8 cellular contexts compared by ENCODE assay signal in genomic region chr19:42282036-42282762, GRCh38. TPM values are rescaled to one million over a fixed set of nuclear protein-coding genes. Genes with fewer than 3 reads are reported as not detected.
DNase-seq lines count a peak whose midpoint lies in the region; ATAC-seq, FAIRE-seq and TF ChIP-seq lines count a peak whose summit lies in the region.

No MANE protein-coding gene starts in this region.

- H3K27me3 ChIP-seq in astrocyte (ENCODE audit: insufficient read depth, low read length): no peaks in the 10 kb centered on the region
- no peaks in the 10 kb centered on the region for H3K27me3 ChIP-seq in liver (ENCODE audit: control insufficient read depth in 4 of 4, insufficient read depth in 4 of 4, low read length in 3 of 4)
- no peaks in the 10 kb centered on the region for H3K27me3 ChIP-seq in tibial artery

- TF ChIP-seq CTCF in activated CD8-positive, alpha-beta T cell treated with anti-CD3 and anti-CD28 coated beads for 36 hours (IDR thresholded peaks at IDR 0.05): no peak
- TF ChIP-seq CTCF in astrocyte (IDR thresholded peaks at IDR 0.05; ENCODE audit: insufficient read depth, low read depth, low read length): no peak
- no peak for TF ChIP-seq CTCF in liver (IDR thresholded peaks at IDR 0.05; ENCODE audit: low read depth, low read length, missing input control)
- no peak for TF ChIP-seq CTCF in tibial artery (IDR thresholded peaks at IDR 0.05)

- no peak for ATAC-seq in activated CD8-positive, alpha-beta T cell treated with anti-CD3 and anti-CD28 coated beads for 36 hours
- ATAC-seq in activated CD8-positive, alpha-beta T cell treated with anti-CD3 and anti-CD28 coated beads, Interleukin-2, amount 10 ng/mL, durations not matched to agents 7 days and 5 days: no peak
- ATAC-seq in GM21515 (IDR thresholded peaks at IDR 0.05; ENCODE audit: unreplicated experiment) (no peak), GM18502 (IDR thresholded peaks at IDR 0.05; ENCODE audit: poor library complexity, unreplicated experiment) (no peak)

- no peak for FAIRE-seq in astrocyte (lab: Jason Lieb, UNC)

- H3K9ac ChIP-seq in astrocyte (ENCODE audit: low read length) (peak overlapping the region; percentile 82), liver (ENCODE audit: low read depth in 1 of 2, low read length in 2 of 2) (no peak overlapping the region)

- H3K4me1 Mint-ChIP-seq in activated CD8-positive, alpha-beta T cell treated with anti-CD3 and anti-CD28 coated beads for 36 hours (ENCODE audit: low read depth): peaks cover 35% of the 10 kb centered on the region
- H3K4me1 Mint-ChIP-seq in activated CD8-positive, alpha-beta T cell treated with anti-CD3 and anti-CD28 coated beads, Interleukin-2, amount 10 ng/mL, durations not matched to agents 7 days and 5 days (ENCODE audit: low read depth): peaks cover 54% of the 10 kb centered on the region
- peaks cover 38% of the 10 kb centered on the region for H3K4me1 Mint-ChIP-seq in astrocyte (ENCODE audit: low read depth, unreplicated experiment)

- H3K4me1 ChIP-seq in astrocyte (ENCODE audit: insufficient read depth, low read length) (peaks cover 71% of the 10 kb centered on the region), liver (ENCODE audit: control insufficient read depth in 4 of 4, insufficient read depth in 4 of 4, low read length in 3 of 4) (peaks cover 20 to 75% (median 52%) of the 10 kb centered on the region in 4 donors), tibial artery (peaks cover 6 to 84% (median 78%) of the 10 kb centered on the region in 4 donors)

- H4K20me1 ChIP-seq in astrocyte (ENCODE audit: insufficient read depth, low read length): peaks cover 59% of the 10 kb centered on the region

- 67% methylated on average over 5 of the region's 5 CpGs for WGBS in liver

- no peaks in the 10 kb centered on the region for H3K36me3 ChIP-seq in astrocyte (ENCODE audit: insufficient read depth, low read length)
- peaks cover 0 to 4% (median under 1%) of the 10 kb centered on the region in 4 donors for H3K36me3 ChIP-seq in liver (ENCODE audit: control insufficient read depth in 4 of 4, insufficient read depth in 3 of 4, low read depth in 1 of 4, low read length in 3 of 4)
- peaks cover 0 to 9% (median 6%) of the 10 kb centered on the region in 3 donors for H3K36me3 ChIP-seq in tibial artery

- CTCF ChIA-PET in activated CD8-positive, alpha-beta T cell treated with anti-CD3 and anti-CD28 coated beads for 36 hours (lab: Charles Lee): interaction anchor here (6.7 kb wide), 1 partner anchor 37 kb away, joined by 107 read pairs; the partner anchor contains the start of gene GSK3A
- CTCF ChIA-PET in activated CD8-positive, alpha-beta T cell treated with anti-CD3 and anti-CD28 coated beads, Interleukin-2, amount 10 ng/mL, durations not matched to agents 7 days and 5 days (lab: Charles Lee): interaction anchor here (0.8 to 1.9 kb wide), 6 partner anchors 12 to 173 kb away, joined by 3 to 8 read pairs (median 4); partner anchors contain the start of gene GSK3A

- no peak overlapping the region for H3K27ac Mint-ChIP-seq in activated CD8-positive, alpha-beta T cell treated with anti-CD3 and anti-CD28 coated beads for 36 hours
- no peak overlapping the region for H3K27ac Mint-ChIP-seq in activated CD8-positive, alpha-beta T cell treated with anti-CD3 and anti-CD28 coated beads, Interleukin-2, amount 10 ng/mL, durations not matched to agents 7 days and 5 days
- H3K27ac Mint-ChIP-seq in astrocyte (ENCODE audit: unreplicated experiment): peak overlapping the region; percentile 94

- H3K4me3 Mint-ChIP-seq in activated CD8-positive, alpha-beta T cell treated with anti-CD3 and anti-CD28 coated beads for 36 hours: no peak overlapping the region
- H3K4me3 Mint-ChIP-seq in activated CD8-positive, alpha-beta T cell treated with anti-CD3 and anti-CD28 coated beads, Interleukin-2, amount 10 ng/mL, durations not matched to agents 7 days and 5 days: no peak overlapping the region
- peak overlapping the region; percentile 86 for H3K4me3 Mint-ChIP-seq in astrocyte (ENCODE audit: unreplicated experiment)

- H3K4me3 ChIP-seq in astrocyte (ENCODE audit: insufficient read depth, low read depth, low read length): peak overlapping the region; percentile 37
- H3K4me3 ChIP-seq in liver (ENCODE audit: low read depth in 1 of 3, low read length in 3 of 3): no peak overlapping the region
- peak overlapping the region; percentile 78 to 85 for H3K4me3 ChIP-seq in tibial artery

- H3K9me3 ChIP-seq in astrocyte (ENCODE audit: insufficient read depth, low read depth, low read length): no peaks in the 10 kb centered on the region
- no peaks in the 10 kb centered on the region for H3K9me3 ChIP-seq in liver (ENCODE audit: control insufficient read depth in 4 of 4, low read length in 3 of 4)
- no peaks in the 10 kb centered on the region for H3K9me3 ChIP-seq in tibial artery

- no peaks in the 10 kb centered on the region for H3K9me3 Mint-ChIP-seq in activated CD8-positive, alpha-beta T cell treated with anti-CD3 and anti-CD28 coated beads for 36 hours
- H3K9me3 Mint-ChIP-seq in activated CD8-positive, alpha-beta T cell treated with anti-CD3 and anti-CD28 coated beads, Interleukin-2, amount 10 ng/mL, durations not matched to agents 7 days and 5 days (ENCODE audit: insufficient read depth): no peaks in the 10 kb centered on the region
- peaks cover 2% of the 10 kb centered on the region for H3K9me3 Mint-ChIP-seq in astrocyte (ENCODE audit: unreplicated experiment)

- H3K36me3 Mint-ChIP-seq in activated CD8-positive, alpha-beta T cell treated with anti-CD3 and anti-CD28 coated beads for 36 hours (ENCODE audit: low read depth): peaks cover 8% of the 10 kb centered on the region
- H3K36me3 Mint-ChIP-seq in activated CD8-positive, alpha-beta T cell treated with anti-CD3 and anti-CD28 coated beads, Interleukin-2, amount 10 ng/mL, durations not matched to agents 7 days and 5 days (ENCODE audit: low read depth): peaks cover 12% of the 10 kb centered on the region
- H3K36me3 Mint-ChIP-seq in astrocyte (ENCODE audit: low read depth, unreplicated experiment): peaks cover 6% of the 10 kb centered on the region

- peak overlapping the region; percentile 92 for H3K27ac ChIP-seq in astrocyte (ENCODE audit: low read depth, low read length)
- peak overlapping the region; percentile 72 to 83 for H3K27ac ChIP-seq in liver (ENCODE audit: low read depth in 1 of 2, low read length in 2 of 2)
- peak overlapping the region; percentile 93 to 97 for H3K27ac ChIP-seq in tibial artery

- no peak overlapping the region for H2AFZ ChIP-seq in astrocyte (ENCODE audit: low read depth, low read length)

- H3K27me3 Mint-ChIP-seq in activated CD8-positive, alpha-beta T cell treated with anti-CD3 and anti-CD28 coated beads for 36 hours: no peaks in the 10 kb centered on the region
- H3K27me3 Mint-ChIP-seq in activated CD8-positive, alpha-beta T cell treated with anti-CD3 and anti-CD28 coated beads, Interleukin-2, amount 10 ng/mL, durations not matched to agents 7 days and 5 days (ENCODE audit: low read depth): no peaks in the 10 kb centered on the region
- no peaks in the 10 kb centered on the region for H3K27me3 Mint-ChIP-seq in astrocyte (ENCODE audit: low read depth, unreplicated experiment)

- POLR2A ChIA-PET in activated CD8-positive, alpha-beta T cell treated with anti-CD3 and anti-CD28 coated beads for 36 hours (lab: Charles Lee): interaction anchor here (0.7 to 7.5 kb wide), 8 partner anchors 11 to 67 kb away, joined by 3 to 119 read pairs (median 4); partner anchors contain the start of genes CIC, GSK3A, PAFAH1B3 and PRR19
- POLR2A ChIA-PET in activated CD8-positive, alpha-beta T cell treated with anti-CD3 and anti-CD28 coated beads, Interleukin-2, amount 10 ng/mL, durations not matched to agents 7 days and 5 days (lab: Charles Lee): interaction anchor here (0.6 to 2.0 kb wide), 9 partner anchors 12 to 153 kb away, joined by 3 to 11 read pairs (median 3); partner anchors contain the start of genes CIC, PAFAH1B3, PRR19 and ZNF526

- DNase-seq in activated CD8-positive, alpha-beta T cell treated with anti-CD3 and anti-CD28 coated beads for 36 hours: peak; percentile 45
- DNase-seq in activated CD8-positive, alpha-beta T cell treated with anti-CD3 and anti-CD28 coated beads, Interleukin-2, amount 10 ng/mL, durations not matched to agents 7 days and 5 days: no peak
- DNase-seq in astrocyte (ENCODE audit: low read depth) (peak; percentile 25), tibial artery (peak in 1 of 2 donors; percentile 72)
- DNase-seq in stimulated activated CD4-positive, alpha-beta T cell treated with anti-CD3 and anti-CD28 coated beads, Interleukin-2, amount 100 ng/mL, for 24 hours: no peak

- H3K4me2 ChIP-seq in astrocyte (ENCODE audit: low read length): peak overlapping the region; percentile 94

- H3K79me2 ChIP-seq in astrocyte (ENCODE audit: insufficient read depth, low read length): peaks cover 65% of the 10 kb centered on the region

- intact Hi-C loops in activated CD8-positive, alpha-beta T cell treated with anti-CD3 and anti-CD28 coated beads for 36 hours (cut with micrococcal nuclease): loop anchor here (5.0 to 10.0 kb wide), 2 partner anchors 40 to 147 kb away; partner anchors contain the start of genes GSK3A and POU2F2
- intact Hi-C loops in tibial artery (cut with DNase I; ENCODE audit: low total_unique reads): no loop called here

- no peak for TF ChIP-seq RAD21 in liver (IDR thresholded peaks at IDR 0.05)

RNA-seq across cellular contexts. Expression of gene CIC, which starts 13.1 kb away (rescaled TPM):
- total RNA-seq in activated CD8-positive, alpha-beta T cell treated with anti-CD3 and anti-CD28 coated beads for 36 hours: 10 to 100 TPM; 60.7 to 65.6 TPM
- 10 to 100 TPM; 73.1 to 83.8 TPM for total RNA-seq in activated CD8-positive, alpha-beta T cell treated with anti-CD3 and anti-CD28 coated beads, Interleukin-2, amount 10 ng/mL, durations not matched to agents 7 days and 5 days
- total RNA-seq in astrocyte: 73.4 and 78.5 TPM in 2 replicates
- 10 to 100 TPM; 14.1 to 21.3 TPM for total RNA-seq in liver
- 10 to 100 TPM in 1 of 2 donors, 1 to 10 TPM in 1; 5.6 to 20.4 TPM for polyA plus RNA-seq in liver

RNA-seq across cellular contexts. Expression of gene PRR19, which starts 19.7 kb away (rescaled TPM):
- total RNA-seq in activated CD8-positive, alpha-beta T cell treated with anti-CD3 and anti-CD28 coated beads for 36 hours: under 1 TPM; 0.38 to 0.49 TPM
- under 1 TPM; 0.44 to 0.55 TPM for total RNA-seq in activated CD8-positive, alpha-beta T cell treated with anti-CD3 and anti-CD28 coated beads, Interleukin-2, amount 10 ng/mL, durations not matched to agents 7 days and 5 days
- total RNA-seq in astrocyte (1.3 and 1.4 TPM in 2 replicates), liver (under 1 TPM in 1 of 2 donors, not detected in 1; 0.42 TPM)
- under 1 TPM; 0.27 to 0.43 TPM for polyA plus RNA-seq in liver

RNA-seq across cellular contexts. Expression of gene PAFAH1B3, which starts 20.2 kb away (rescaled TPM):
- total RNA-seq in activated CD8-positive, alpha-beta T cell treated with anti-CD3 and anti-CD28 coated beads for 36 hours: 10 to 100 TPM; 39.1 to 42.4 TPM
- total RNA-seq in activated CD8-positive, alpha-beta T cell treated with anti-CD3 and anti-CD28 coated beads, Interleukin-2, amount 10 ng/mL, durations not matched to agents 7 days and 5 days: 10 to 100 TPM; 48.2 to 52.7 TPM
- total RNA-seq in astrocyte (44.1 and 51.8 TPM in 2 replicates), liver (10 to 100 TPM in 1 of 2 donors, 1 to 10 TPM in 1; 2.7 to 35.8 TPM)
- polyA plus RNA-seq in liver: 1 to 10 TPM; 6.4 to 6.7 TPM

RNA-seq across cellular contexts. Expression of gene ERF, which starts 27.3 kb away (rescaled TPM):
- total RNA-seq in activated CD8-positive, alpha-beta T cell treated with anti-CD3 and anti-CD28 coated beads for 36 hours: 10 to 100 TPM; 60.0 to 69.2 TPM
- 10 to 100 TPM; 49.9 to 54.5 TPM for total RNA-seq in activated CD8-positive, alpha-beta T cell treated with anti-CD3 and anti-CD28 coated beads, Interleukin-2, amount 10 ng/mL, durations not matched to agents 7 days and 5 days
- total RNA-seq in astrocyte: 108 TPM in 2 replicates
- 10 to 100 TPM in 1 of 2 donors, 1 to 10 TPM in 1; 8.7 to 17.1 TPM for total RNA-seq in liver
- 10 to 100 TPM; 10.4 to 21.0 TPM for polyA plus RNA-seq in liver

RNA-seq across cellular contexts. Expression of gene TMEM145, which starts 30.9 kb away (rescaled TPM):
- total RNA-seq in activated CD8-positive, alpha-beta T cell treated with anti-CD3 and anti-CD28 coated beads for 36 hours: 1 to 10 TPM; 3.0 to 3.2 TPM
- under 1 TPM in 1 of 2 experiments, not detected in 1; 0.37 TPM for total RNA-seq in activated CD8-positive, alpha-beta T cell treated with anti-CD3 and anti-CD28 coated beads, Interleukin-2, amount 10 ng/mL, durations not matched to agents 7 days and 5 days
- total RNA-seq in astrocyte: 0.70 TPM in 1 of 2 replicates, not detected in the other
- under 1 TPM in 1 of 2 donors, not detected in 1; 0.08 TPM for total RNA-seq in liver
- under 1 TPM in 1 of 2 donors, not detected in 1; 0.02 TPM for polyA plus RNA-seq in liver

Comparison
In these comparisons a context has a peak if more than half of its experiments do, and no peak if none do; other contexts are left out.
1. DNase-seq: peak in activated CD8-positive, alpha-beta T cell treated with anti-CD3 and anti-CD28 coated beads for 36 hours (single experiment) and astrocyte (single experiment); none in activated CD8-positive, alpha-beta T cell treated with anti-CD3 and anti-CD28 coated beads, Interleukin-2, amount 10 ng/mL, durations not matched to agents 7 days and 5 days (single experiment) and stimulated activated CD4-positive, alpha-beta T cell treated with anti-CD3 and anti-CD28 coated beads, Interleukin-2, amount 100 ng/mL, for 24 hours (0 of 2).
2. H3K4me3 ChIP-seq: peak in astrocyte (single experiment) and tibial artery (2 of 2); none in liver (0 of 3).
3. Peak in every context shown above with its lines, with median percentiles within 50 percentile points of each other: H3K27ac ChIP-seq.